Comparison of ENCODE assay signal across 1 cellular context in genomic region chr17:81822312-81822637, GRCh38.
TF ChIP-seq lines count a peak whose summit lies in the region.

No MANE protein-coding gene starts in this region.

TF ChIP-seq in WTC11, 78 proteins besides CTCF, POLR2A, EP300 and RAD21 (continued from another document):
- TF ChIP-seq AFF4 (CRISPR knock-in tag; IDR thresholded peaks at IDR 0.05; ENCODE audit: borderline replicate concordance) (no peak), NFE2L1 (CRISPR knock-in tag; IDR thresholded peaks at IDR 0.05) (no peak), NR1H2 (CRISPR knock-in tag; IDR thresholded peaks at IDR 0.05) (no peak), ELF4 (CRISPR knock-in tag; IDR thresholded peaks at IDR 0.05; ENCODE audit: low read depth) (no peak), FOXP4 (CRISPR knock-in tag; IDR thresholded peaks at IDR 0.05) (no peak), GRHL2 (CRISPR knock-in tag; IDR thresholded peaks at IDR 0.05; ENCODE audit: insufficient replicate concordance, severe bottlenecking) (no peak)
